9 cellular contexts compared by ENCODE assay signal in genomic region chr9:84668204-84669007, GRCh38. TPM values are rescaled to one million over a fixed set of nuclear protein-coding genes. Genes with fewer than 3 reads are reported as not detected.
DNase-seq lines count a peak whose midpoint lies in the region; ATAC-seq and TF ChIP-seq lines count a peak whose summit lies in the region.
"Had no signal": no experiment of that assay in that cellular context is flagged by ENCODE, and none has a peak within 500 bp of the region (broad histone marks: within the 10 kb centered on the region; RNA-seq: fewer than 3 reads in every experiment).

No MANE protein-coding gene starts in this region.

- peak overlapping the region; percentile 41 for H3K4me3 Mint-ChIP-seq in activated CD8-positive, alpha-beta memory T cell treated with anti-CD3 and anti-CD28 coated beads, Interleukin-2, amount 10 ng/mL, durations not matched to agents 7 days and 5 days
- H3K4me3 Mint-ChIP-seq in naive thymus-derived CD8-positive, alpha-beta T cell, result peak overlapping the region in 9 of 10 donors; percentile 12 to 71 (median 42)

- H3K4me3 ChIP-seq in fibroblast of pulmonary artery (replicated peaks; ENCODE audit: low read depth, low read length) (peak overlapping the region; percentile 47), thyroid gland (replicated peaks in 1 of 3) (peak overlapping the region; percentile 44 to 94 (median 45))

- H3K9me3 ChIP-seq in thyroid gland, result no peaks in the 10 kb centered on the region
- H3K9me3 ChIP-seq: neutrophil had no signal

- POLR2A ChIA-PET in naive thymus-derived CD8-positive, alpha-beta T cell (lab: Charles Lee), result no interaction called here

- H3K27ac ChIP-seq in thyroid gland, result peak overlapping the region; percentile 57 to 93 (median 89)
- H3K27ac ChIP-seq: neutrophil had no signal

- CTCF ChIA-PET in activated CD8-positive, alpha-beta memory T cell treated with anti-CD3 and anti-CD28 coated beads, Interleukin-2, amount 10 ng/mL, durations not matched to agents 7 days and 5 days (lab: Charles Lee), result interaction anchor here (0.9 to 1.6 kb wide), 5 partner anchors 112 to 305 kb away, joined by 3 to 4 read pairs (median 3); no protein-coding TSS in a partner anchor

- intact Hi-C loops in thyroid gland (cut with DNase I), result loop anchor here (5.0 kb wide), 2 partner anchors 266 to 279 kb away; no protein-coding TSS in a partner anchor

- no peak overlapping the region for H3K27ac Mint-ChIP-seq in activated CD8-positive, alpha-beta memory T cell treated with anti-CD3 and anti-CD28 coated beads, Interleukin-2, amount 10 ng/mL, durations not matched to agents 7 days and 5 days
- peak overlapping the region in 1 of 10 donors; percentile 11 for H3K27ac Mint-ChIP-seq in naive thymus-derived CD8-positive, alpha-beta T cell

- H3K36me3 ChIP-seq in thyroid gland, result no peaks in the 10 kb centered on the region
- H3K36me3 ChIP-seq: neutrophil had no signal

- peak; percentile 27 for TF ChIP-seq CTCF in fibroblast of pulmonary artery (IDR thresholded peaks at IDR 0.05; ENCODE audit: low read length, missing control alignments)
- TF ChIP-seq CTCF in thyroid gland (IDR thresholded peaks at IDR 0.05), result peak; percentile 21 to 96 (median 75)

- no peaks in the 10 kb centered on the region for H3K36me3 Mint-ChIP-seq in activated CD8-positive, alpha-beta memory T cell treated with anti-CD3 and anti-CD28 coated beads, Interleukin-2, amount 10 ng/mL, durations not matched to agents 7 days and 5 days
- no peaks in the 10 kb centered on the region for H3K36me3 Mint-ChIP-seq in naive thymus-derived CD8-positive, alpha-beta T cell

- peaks cover 13% of the 10 kb centered on the region for H3K4me1 Mint-ChIP-seq in activated CD8-positive, alpha-beta memory T cell treated with anti-CD3 and anti-CD28 coated beads, Interleukin-2, amount 10 ng/mL, durations not matched to agents 7 days and 5 days
- H3K4me1 Mint-ChIP-seq in naive thymus-derived CD8-positive, alpha-beta T cell, result peaks cover 1 to 19% (median 13%) of the 10 kb centered on the region in 4 donors

- ATAC-seq in HG02623 (IDR thresholded peaks at IDR 0.05; ENCODE audit: unreplicated experiment), result peak; percentile 57
- ATAC-seq in activated CD8-positive, alpha-beta memory T cell treated with anti-CD3 and anti-CD28 coated beads, Interleukin-2, amount 10 ng/mL, durations not matched to agents 7 days and 5 days, result peak; percentile 68
- no peak for ATAC-seq in naive thymus-derived CD8-positive, alpha-beta T cell

- peak; percentile 7 to 31 for DNase-seq in activated CD4-positive, alpha-beta T cell treated with anti-CD3 and anti-CD28 coated beads for 24 hours (ENCODE audit: low read depth in 2 of 2)
- DNase-seq in activated CD4-positive, alpha-beta T cell treated with anti-CD3 and anti-CD28 coated beads for 1 hour, result no peak
- peak; percentile 9 for DNase-seq in NCI-H1694 (lab: John Stamatoyannopoulos, UW)
- DNase-seq in activated CD8-positive, alpha-beta memory T cell treated with anti-CD3 and anti-CD28 coated beads, Interleukin-2, amount 10 ng/mL, durations not matched to agents 7 days and 5 days, result peak; percentile 48
- DNase-seq in fibroblast of pulmonary artery (ENCODE audit: low read depth), result peak; percentile 54
- no peak for DNase-seq in naive thymus-derived CD8-positive, alpha-beta T cell
- peak; percentile 92 for DNase-seq in thyroid gland

- no peaks in the 10 kb centered on the region for H3K9me3 Mint-ChIP-seq in activated CD8-positive, alpha-beta memory T cell treated with anti-CD3 and anti-CD28 coated beads, Interleukin-2, amount 10 ng/mL, durations not matched to agents 7 days and 5 days (ENCODE audit: low read depth)
- peaks cover 0 to 5% (median 0%) of the 10 kb centered on the region in 9 donors for H3K9me3 Mint-ChIP-seq in naive thymus-derived CD8-positive, alpha-beta T cell

- no peaks in the 10 kb centered on the region for H3K27me3 ChIP-seq in thyroid gland

- 0 to 1% methylated on average over 4 to 46 of the region's 76 CpGs for WGBS in thyroid gland, 2 donors

- no peaks in the 10 kb centered on the region for H3K4me1 ChIP-seq in thyroid gland

- peaks cover 65% of the 10 kb centered on the region for H3K27me3 Mint-ChIP-seq in activated CD8-positive, alpha-beta memory T cell treated with anti-CD3 and anti-CD28 coated beads, Interleukin-2, amount 10 ng/mL, durations not matched to agents 7 days and 5 days
- peaks cover 20 to 68% (median 46%) of the 10 kb centered on the region in 5 donors for H3K27me3 Mint-ChIP-seq in naive thymus-derived CD8-positive, alpha-beta T cell

- TF ChIP-seq POLR2A in thyroid gland (IDR thresholded peaks at IDR 0.05), result peak in 1 of 2 donors; percentile 37

RNA-seq across cellular contexts. Expression of gene NTRK2, which starts 1.1 kb away (rescaled TPM):
- total RNA-seq in activated CD8-positive, alpha-beta memory T cell treated with anti-CD3 and anti-CD28 coated beads, Interleukin-2, amount 10 ng/mL, durations not matched to agents 7 days and 5 days, result 1 to 10 TPM in 1 of 2 experiments, under 1 TPM in 1; 0.12 to 2.9 TPM
- total RNA-seq in naive thymus-derived CD8-positive, alpha-beta T cell, result not detected
- polyA plus RNA-seq in naive thymus-derived CD8-positive, alpha-beta T cell, result not detected
- 100 to 1,000 TPM in 3 of 4 donors, 10 to 100 TPM in 1; 92.0 to 186 (median 142) TPM for total RNA-seq in thyroid gland

Comparison
In these comparisons a context has a peak if more than half of its experiments do, and no peak if none do; other contexts are left out.
1. DNase-seq: peak in activated CD4-positive, alpha-beta T cell treated with anti-CD3 and anti-CD28 coated beads for 24 hours (2 of 2), NCI-H1694 (single experiment), activated CD8-positive, alpha-beta memory T cell treated with anti-CD3 and anti-CD28 coated beads, Interleukin-2, amount 10 ng/mL, durations not matched to agents 7 days and 5 days (single experiment), fibroblast of pulmonary artery (single experiment) and thyroid gland (2 of 2); none in activated CD4-positive, alpha-beta T cell treated with anti-CD3 and anti-CD28 coated beads for 1 hour (single experiment) and naive thymus-derived CD8-positive, alpha-beta T cell (0 of 10).
2. ATAC-seq: peak in HG02623 (single experiment) and activated CD8-positive, alpha-beta memory T cell treated with anti-CD3 and anti-CD28 coated beads, Interleukin-2, amount 10 ng/mL, durations not matched to agents 7 days and 5 days (single experiment); none in naive thymus-derived CD8-positive, alpha-beta T cell (0 of 2).
3. RNA of gene NTRK2, which starts 1.1 kb away (total RNA-seq): 92.0 to 186 TPM in thyroid gland; 0.12 to 2.9 TPM in activated CD8-positive, alpha-beta memory T cell treated with anti-CD3 and anti-CD28 coated beads, Interleukin-2, amount 10 ng/mL, durations not matched to agents 7 days and 5 days and not detected in naive thymus-derived CD8-positive, alpha-beta T cell; every median in the first group is over 10 times any median in the second.